Comparison of ENCODE assay signal across 25 cellular contexts in genomic region chr5:81162501-81162900, GRCh38.
"Had no signal": no experiment of that assay in that cellular context is flagged by ENCODE, and none has a peak within 500 bp of the region (broad histone marks: within the 10 kb centered on the region; RNA-seq: fewer than 3 reads in every experiment).

No MANE protein-coding gene starts in this region.

- H3K9me3 ChIP-seq: colonic mucosa, esophagus squamous epithelium, lower lobe of right lung, prostate gland, spleen, testis, tibial artery had no signal

- H3K36me3 ChIP-seq: colonic mucosa, esophagus squamous epithelium, lower lobe of right lung, prostate gland, spleen, tibial artery had no signal

- DNase-seq: colonic mucosa; effector CD4-positive, alpha-beta T cell; endodermal cell; erythroblast; esophagus squamous epithelium; hypothalamus; immature natural killer cell; islet precursor cell; kidney glomerular epithelial cell; left colon; left ventricle myocardium superior; lower lobe of right lung; naive thymus-derived CD8-positive, alpha-beta T cell; nephron progenitor cell; nucleus accumbens; right cardiac atrium; spleen; stimulated activated CD4-positive, alpha-beta T cell treated with anti-CD3 and anti-CD28 coated beads, Interleukin-4, amount 100 ng/mL, for 4 hours; stimulated activated naive CD8-positive, alpha-beta T cell treated with anti-CD3 and anti-CD28 coated beads, Interleukin-15, Interleukin-2, amounts not matched to agents 100 U/mL and 50 U/mL, for 24 hours; substantia nigra; testis; tibial artery had no signal

- ATAC-seq: left colon; left ventricle myocardium superior; lower lobe of right lung; naive thymus-derived CD8-positive, alpha-beta T cell; right cardiac atrium; stimulated activated memory B cell treated with anti-CD40 and anti-IgM and Interleukin-4, amounts not matched to agents 10 μg/mL and 1 μg/mL and 100 μg/mL, for 72 hours; stimulated activated naive CD8-positive, alpha-beta T cell treated with anti-CD3 and anti-CD28 coated beads, Interleukin-15, Interleukin-2, amounts not matched to agents 100 U/mL and 50 U/mL, for 24 hours had no signal

- H3K27me3 ChIP-seq: colonic mucosa, esophagus squamous epithelium, spleen, testis, tibial artery had no signal

- H3K4me3 ChIP-seq: colonic mucosa, esophagus squamous epithelium, lower lobe of right lung, prostate gland, skin epidermis, spleen, testis, tibial artery had no signal

- H3K27ac ChIP-seq: colonic mucosa, esophagus squamous epithelium, lower lobe of right lung, prostate gland, skin epidermis, spleen, testis, tibial artery had no signal

- H3K4me1 ChIP-seq: colonic mucosa, esophagus squamous epithelium, lower lobe of right lung, prostate gland, spleen, testis, tibial artery had no signal
